Comparison of ENCODE assay signal across 11 cellular contexts in the genomic region with DNA sequence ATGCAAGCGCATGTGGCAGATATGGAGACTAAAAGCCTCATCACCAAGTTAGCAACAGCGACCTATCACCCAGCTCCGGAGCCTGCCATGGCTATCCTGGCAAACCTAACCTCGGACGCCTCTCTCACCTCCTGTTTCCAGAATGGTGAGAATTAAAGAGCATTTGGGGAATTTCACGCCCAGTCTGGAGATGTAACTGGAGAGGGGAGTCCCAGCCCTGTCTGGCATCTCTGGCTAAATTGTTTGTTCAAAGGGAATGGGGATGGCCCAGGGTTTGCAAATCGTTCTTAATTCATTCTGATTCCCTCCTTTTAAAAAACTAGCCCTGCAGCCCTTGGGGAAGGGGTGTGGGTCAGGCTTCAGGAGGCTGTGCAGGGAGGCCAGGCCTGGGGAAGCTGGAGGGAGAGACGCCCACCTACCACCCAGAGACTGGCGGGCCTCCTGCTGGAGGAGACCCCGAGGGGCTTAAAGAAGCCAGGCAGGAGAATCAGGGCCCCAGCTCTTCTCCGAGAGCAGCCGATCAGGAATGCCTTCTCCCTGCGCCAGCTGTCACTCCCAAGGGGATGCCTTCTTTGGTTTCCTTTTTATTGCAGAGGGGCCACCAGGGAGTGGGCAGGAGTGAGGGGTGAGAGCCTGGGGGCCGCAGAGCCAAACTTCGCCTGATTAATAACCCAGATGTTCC. TPM values are rescaled to one million over a fixed set of nuclear protein-coding genes. Genes with fewer than 3 reads are reported as not detected.
A peak's percentile ranks its signal among the peaks of the same experiment; 100 is the strongest.
DNase-seq lines count a peak whose midpoint lies in the region; ATAC-seq, FAIRE-seq and TF ChIP-seq lines count a peak whose summit lies in the region.
"Had no signal": no experiment of that assay in that cellular context is flagged by ENCODE, and none has a peak within 500 bp of the region (broad histone marks: within the 10 kb centered on the region; RNA-seq: fewer than 3 reads in every experiment).

No MANE protein-coding gene starts in this region.

- H3K4me3 Mint-ChIP-seq in nephron (peak overlapping the region; percentile 83 to 89 (median 87)), T-cell (peak overlapping the region in 1 of 3 donors; percentile 48)
- no peak overlapping the region for H3K4me3 Mint-ChIP-seq in activated naive CD4-positive, alpha-beta T cell treated with anti-CD3 and anti-CD28 coated beads, Interleukin-2, amount 10 ng/mL, durations not matched to agents 7 days and 5 days

- peaks cover 54% of the 10 kb centered on the region for H3K4me1 Mint-ChIP-seq in nephron
- peaks cover 2% of the 10 kb centered on the region for H3K4me1 Mint-ChIP-seq in activated naive CD4-positive, alpha-beta T cell treated with anti-CD3 and anti-CD28 coated beads, Interleukin-2, amount 10 ng/mL, durations not matched to agents 7 days and 5 days
- H3K4me1 Mint-ChIP-seq in T-cell, result peaks cover 0 to 3% (median 2%) of the 10 kb centered on the region in 3 donors
- H3K4me1 Mint-ChIP-seq: CD4-positive, alpha-beta memory T cell had no signal

- H4K8ac ChIP-seq in H1 (ENCODE audit: extremely low read depth, insufficient read depth, low read length), result no peak overlapping the region

- H2BK120ac ChIP-seq in H1 (replicated peaks; ENCODE audit: low read depth, low read length), result no peak overlapping the region

- 0 out of 2 replicates have a peak overlapping the region, but pooled peaks have one; percentile 49 for H2AFZ ChIP-seq in H1 (ENCODE audit: low read length)

- CTCF ChIA-PET in H1 (lab: Charles Lee; ENCODE audit: partially characterized antibody) (interaction anchor here (1.1 to 1.7 kb wide), 5 partner anchors 16 to 191 kb away, joined by 3 to 7 read pairs (median 5); no protein-coding TSS in a partner anchor), T-cell (lab: Charles Lee) (no interaction called here)
- CTCF ChIA-PET in activated naive CD4-positive, alpha-beta T cell treated with anti-CD3 and anti-CD28 coated beads, Interleukin-2, amount 10 ng/mL, durations not matched to agents 7 days and 5 days (lab: Charles Lee), result no interaction called here

- H3K27me3 Mint-ChIP-seq in nephron (ENCODE audit: low read depth), result peaks cover 4% of the 10 kb centered on the region
- H3K27me3 Mint-ChIP-seq in activated naive CD4-positive, alpha-beta T cell treated with anti-CD3 and anti-CD28 coated beads, Interleukin-2, amount 10 ng/mL, durations not matched to agents 7 days and 5 days, result peaks cover 58% of the 10 kb centered on the region
- H3K27me3 Mint-ChIP-seq in T-cell, result peaks cover 17 to 32% of the 10 kb centered on the region in 2 donors

- intact Hi-C loops in Right ventricle myocardium superior (cut with DNase I), result no loop called here
- intact Hi-C loops in uterus (cut with DNase I; ENCODE audit: low total_unique reads), result loop anchor here (10.0 kb wide), 1 partner anchor 186 kb away; no protein-coding TSS in a partner anchor

- no peaks in the 10 kb centered on the region; the same call in 1 of the 2 replicates for H3K23me2 ChIP-seq in H1 (ENCODE audit: low read depth, low read length)

- FAIRE-seq in H1 (lab: Jason Lieb, UNC), result no peak

- no peak for TF ChIP-seq CTCF in right atrium auricular region (IDR thresholded peaks at IDR 0.05)
- TF ChIP-seq CTCF in H1 (IDR thresholded peaks at IDR 0.05; ENCODE audit: control extremely low read depth in 1 of 3, insufficient read depth in 1 of 3, low read depth in 1 of 3, low read length in 3 of 3), result 0 out of 4 replicates have a peak, but pooled peaks of 1 of the 3 experiments have one; percentile 0
- no peak for TF ChIP-seq CTCF in nephron (IDR thresholded peaks at IDR 0.05; ENCODE audit: unreplicated experiment in 3 of 3)
- no peak for TF ChIP-seq CTCF in uterus (IDR thresholded peaks at IDR 0.05)

- no peak overlapping the region for H3K14ac ChIP-seq in H1 (ENCODE audit: insufficient read length)

- H3K9ac ChIP-seq in H1 (replicated peaks in 1 of 4; ENCODE audit: extremely low read depth in 1 of 4, low read depth in 3 of 4, low read length in 3 of 4), result peak overlapping the region in 1 of 4 experiments; percentile 15; a peak in 2 of 7 replicates

- H3K27ac ChIP-seq in right atrium auricular region (peak overlapping the region; percentile 83 to 86), H1 (ENCODE audit: low read depth, low read length) (no peak overlapping the region), uterus (peak overlapping the region; percentile 73 to 98)

- no peak overlapping the region for H3K23ac ChIP-seq in H1 (ENCODE audit: insufficient read length)

- peak overlapping the region; percentile 82 to 89 (median 83) for H3K27ac Mint-ChIP-seq in nephron
- no peak overlapping the region for H3K27ac Mint-ChIP-seq in activated naive CD4-positive, alpha-beta T cell treated with anti-CD3 and anti-CD28 coated beads, Interleukin-2, amount 10 ng/mL, durations not matched to agents 7 days and 5 days
- no peak overlapping the region for H3K27ac Mint-ChIP-seq in T-cell
- H3K27ac Mint-ChIP-seq: CD4-positive, alpha-beta memory T cell had no signal

- H3K4me1 ChIP-seq in right atrium auricular region, result peaks cover 0 to 25% of the 10 kb centered on the region in 2 donors
- H3K4me1 ChIP-seq in H1 (replicated peaks in 1 of 4; ENCODE audit: control insufficient read depth in 3 of 4, insufficient read depth in 4 of 4, low read length in 3 of 4), result peaks cover 0 to 29% (median 15%) of the 10 kb centered on the region in 4 experiments; a peak in 6 of 7 replicates
- H3K4me1 ChIP-seq in uterus, result no peaks in the 10 kb centered on the region
- H3K4me1 ChIP-seq: HAP-1 had no signal

- ATAC-seq in Right ventricle myocardium superior (ENCODE audit: poor library complexity), result no peak
- no peak for ATAC-seq in T-cell (replicated peaks in 1 of 4)
- ATAC-seq in HG02759 (IDR thresholded peaks at IDR 0.05; ENCODE audit: unreplicated experiment), result no peak

- H3K27me3 ChIP-seq in right atrium auricular region, result peaks cover 0 to 3% of the 10 kb centered on the region in 2 donors
- peaks cover 0 to 10% (median 7%) of the 10 kb centered on the region in 4 experiments; a peak in 5 of 7 replicates for H3K27me3 ChIP-seq in H1 (replicated peaks in 1 of 4; ENCODE audit: control insufficient read depth in 3 of 4, extremely low read depth in 1 of 4, insufficient read depth in 3 of 4, low read length in 3 of 4)
- H3K27me3 ChIP-seq in uterus, result no peaks in the 10 kb centered on the region

- no peak overlapping the region for H2AK5ac ChIP-seq in H1 (ENCODE audit: low read depth, low read length)

- H4K91ac ChIP-seq in H1 (replicated peaks; ENCODE audit: insufficient read length, low read length), result no peak overlapping the region

- H3K79me1 ChIP-seq in H1 (ENCODE audit: low read depth, low read length), result no peaks in the 10 kb centered on the region; the same call in 1 of the 2 replicates

- no peaks in the 10 kb centered on the region for H3K9me3 ChIP-seq in right atrium auricular region
- no peaks in the 10 kb centered on the region for H3K9me3 ChIP-seq in H1 (ENCODE audit: insufficient read depth in 2 of 2, low read depth in 1 of 2, low read length in 1 of 2)
- no peaks in the 10 kb centered on the region for H3K9me3 ChIP-seq in uterus
- H3K9me3 ChIP-seq: HAP-1, mucosa of descending colon had no signal

- H3K4me3 ChIP-seq in right atrium auricular region, result peak overlapping the region; percentile 57 to 73
- H3K4me3 ChIP-seq in H1 (ENCODE audit: extremely low read depth in 1 of 4, insufficient read depth in 2 of 4, low read depth in 3 of 4, low read length in 4 of 4), result peak overlapping the region; percentile 30 to 82 (median 62); a peak in 7 of 8 replicates
- H3K4me3 ChIP-seq in uterus, result peak overlapping the region; percentile 63 to 91
- H3K4me3 ChIP-seq: HAP-1, mucosa of descending colon had no signal

- no peaks in the 10 kb centered on the region for H3K36me3 Mint-ChIP-seq in nephron (ENCODE audit: low read depth)
- H3K36me3 Mint-ChIP-seq in activated naive CD4-positive, alpha-beta T cell treated with anti-CD3 and anti-CD28 coated beads, Interleukin-2, amount 10 ng/mL, durations not matched to agents 7 days and 5 days, result no peaks in the 10 kb centered on the region
- H3K36me3 Mint-ChIP-seq in T-cell, result no peaks in the 10 kb centered on the region
- H3K36me3 Mint-ChIP-seq: CD4-positive, alpha-beta memory T cell had no signal

- H2BK20ac ChIP-seq in H1 (ENCODE audit: low read length), result no peak overlapping the region

- H3K4me2 ChIP-seq in H1 (ENCODE audit: insufficient read depth in 1 of 2, low read depth in 2 of 2, low read length in 2 of 2), result peak overlapping the region; percentile 42 to 76

- no peak for TF ChIP-seq EP300 in H1 (IDR thresholded peaks at IDR 0.05; ENCODE audit: borderline replicate concordance in 1 of 2, low read depth in 2 of 2, low read length in 2 of 2)

- H3K79me2 ChIP-seq in H1 (ENCODE audit: control insufficient read depth in 1 of 2, insufficient read depth in 2 of 2, low read length in 2 of 2), result no peaks in the 10 kb centered on the region

- H4K5ac ChIP-seq in H1 (ENCODE audit: insufficient read length, low read depth, low read length), result no peak overlapping the region

- peak overlapping the region; percentile 32 for H3K4ac ChIP-seq in H1 (replicated peaks; ENCODE audit: insufficient read length, low read depth, low read length)

- H2BK5ac ChIP-seq in H1 (ENCODE audit: low read depth, low read length), result 0 out of 2 replicates have a peak overlapping the region, but pooled peaks have one; percentile 35

- no peak for TF ChIP-seq RAD21 in H1 (IDR thresholded peaks at IDR 0.05 in 1 of 2, conservative IDR thresholded peaks at IDR 0.05 in 1 of 2; ENCODE audit: low read depth in 2 of 2, low read length in 2 of 2)

- H2BK15ac ChIP-seq in H1 (ENCODE audit: low read length), result no peak overlapping the region

- TF ChIP-seq POLR2A in H1 (IDR thresholded peaks at IDR 0.05; ENCODE audit: control extremely low read depth in 1 of 2, low read depth in 2 of 2, low read length in 2 of 2) (no peak), uterus (IDR thresholded peaks at IDR 0.05) (no peak)

- DNase-seq in right atrium auricular region (ENCODE audit: low spot score) (no peak), Right ventricle myocardium superior (no peak), H1 (ENCODE audit: low read depth in 1 of 2, low spot score in 2 of 2) (no peak), uterus (no peak), T-cell (no peak)
- DNase-seq in activated naive CD4-positive, alpha-beta T cell treated with anti-CD3 and anti-CD28 coated beads, Interleukin-2, amount 10 ng/mL, durations not matched to agents 7 days and 5 days, result no peak

- H3K56ac ChIP-seq in H1 (replicated peaks; ENCODE audit: insufficient read length, low read depth, low read length), result no peak overlapping the region

- peak overlapping the region; percentile 60 for H3K18ac ChIP-seq in H1 (ENCODE audit: extremely low read depth, low read length)

- POLR2A ChIA-PET in H1 (lab: Charles Lee; ENCODE audit: partially characterized antibody) (interaction anchor here (1.0 kb wide), 2 partner anchors 14 to 19 kb away, joined by 3 read pairs; no protein-coding TSS in a partner anchor), T-cell (lab: Charles Lee) (no interaction called here)

- no peaks in the 10 kb centered on the region for H3K36me3 ChIP-seq in right atrium auricular region
- no peaks in the 10 kb centered on the region for H3K36me3 ChIP-seq in H1 (ENCODE audit: control insufficient read depth in 2 of 4, insufficient read depth in 4 of 4, low read length in 3 of 4)
- no peaks in the 10 kb centered on the region for H3K36me3 ChIP-seq in uterus
- H3K36me3 ChIP-seq: HAP-1 had no signal

- 67% methylated on average over 15 of the region's 15 CpGs; no CpG with 5 or more reads in 1 of the 2 experiments for WGBS in H1 (ENCODE audit: extremely low coverage in 1 of 2, insufficient coverage in 1 of 2, insufficient read length in 1 of 2, insufficient replicate concordance in 2 of 2, low coverage in 1 of 2, low lambda C conversion rate in 2 of 2, missing lambda C conversion rate in 1 of 2), 2 experiments

- H3K9me3 Mint-ChIP-seq in nephron (no peaks in the 10 kb centered on the region), T-cell (no peaks in the 10 kb centered on the region)
- no peaks in the 10 kb centered on the region for H3K9me3 Mint-ChIP-seq in activated naive CD4-positive, alpha-beta T cell treated with anti-CD3 and anti-CD28 coated beads, Interleukin-2, amount 10 ng/mL, durations not matched to agents 7 days and 5 days

- peaks cover 0 to 4% of the 10 kb centered on the region in 2 experiments for H4K20me1 ChIP-seq in H1 (replicated peaks in 1 of 2; ENCODE audit: control insufficient read depth in 1 of 2, insufficient read depth in 2 of 2, low read length in 2 of 2)

- no peak overlapping the region for H2BK12ac ChIP-seq in H1 (ENCODE audit: low read depth, low read length)

RNA-seq across cellular contexts. Expression of a gene that starts 1.0 kb away (rescaled TPM):
- 10 to 100 TPM; 10.9 to 22.0 TPM for total RNA-seq in right atrium auricular region
- 12.7 TPM for total RNA-seq in Right ventricle myocardium superior
- 10.5 and 12.0 TPM in 2 replicates for total RNA-seq in H1 (2021; fragmentation: NEBNext Ultra II Directional; extraction: Animal tissue kit (Norgen Biotek cat#: 25700))
- 3.8 and 6.2 TPM in 2 replicates for polyA plus RNA-seq in H1 (2011; rRNA removed)
- 4.1 TPM for polyA plus RNA-seq in H1 (2011; cell fraction: cytosol; rRNA removed)
- 39.3 TPM for polyA plus RNA-seq in H1 (2011; cell fraction: nucleus; rRNA removed)
- 8.9 to 12.1 TPM (median 11.0 TPM) in 4 replicates for polyA plus RNA-seq in H1 (2012, experiment 1 of 2)
- 6.1 TPM for polyA plus RNA-seq in H1 (2012, experiment 2 of 2)
- polyA plus RNA-seq in H1 (2013, experiment 1 of 2), result 11.8 TPM
- 9.6 TPM for polyA plus RNA-seq in H1 (2013, experiment 2 of 2)
- 4.7 and 5.2 TPM in 2 replicates for polyA minus RNA-seq in H1 (2011; rRNA and poly(A)+ RNA removed)
- 6.1 TPM for polyA minus RNA-seq in H1 (2011; cell fraction: cytosol; rRNA and poly(A)+ RNA removed)
- 12.3 TPM for polyA minus RNA-seq in H1 (2011; cell fraction: nucleus; rRNA and poly(A)+ RNA removed)
- total RNA-seq in uterus, result 100 to 1,000 TPM in 2 of 4 donors, 10 to 100 TPM in 2; 21.2 to 604 (median 129) TPM
- 1 to 10 TPM in 4 of 5 donors, under 1 TPM in 1; 0.18 to 2.3 (median 1.7) TPM for total RNA-seq in T-cell

Comparison
In these comparisons a context has a peak if more than half of its experiments do, and no peak if none do; other contexts are left out.
1. H3K27ac Mint-ChIP-seq: peak in nephron (3 of 3); none in activated naive CD4-positive, alpha-beta T cell treated with anti-CD3 and anti-CD28 coated beads, Interleukin-2, amount 10 ng/mL, durations not matched to agents 7 days and 5 days (single experiment) and T-cell (0 of 2).
2. Peak in every context shown above with its lines, with median percentiles within 50 percentile points of each other: H3K4me3 ChIP-seq.